In the genomic region with DNA sequence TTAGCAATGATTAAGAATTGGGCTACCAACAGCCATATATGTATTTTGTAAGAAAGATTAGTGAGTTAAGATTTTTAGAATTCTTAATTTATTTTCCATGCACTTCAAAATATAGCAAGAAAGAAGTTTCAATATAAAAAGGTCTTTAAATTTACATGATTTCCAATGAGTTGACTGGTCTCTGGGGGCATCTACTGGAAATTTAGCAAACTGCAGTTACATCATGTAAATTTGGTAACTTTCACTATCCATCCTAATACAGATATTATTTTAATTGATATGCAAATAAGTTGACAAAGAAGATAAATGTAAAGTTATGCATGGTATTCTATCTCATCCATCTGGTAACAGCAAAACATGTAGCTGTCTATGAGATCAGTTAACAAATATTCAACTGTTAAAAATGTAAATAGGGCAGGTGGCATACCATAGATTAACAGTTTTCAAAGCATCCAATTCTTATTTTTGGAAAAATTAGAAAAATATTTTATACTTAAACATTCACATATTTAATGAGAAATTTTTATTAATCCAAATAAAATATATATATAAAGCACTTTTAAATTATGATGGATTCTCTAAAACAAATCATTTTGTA, we compare ENCODE assay signal across 9 cellular contexts. TPM values are rescaled to one million over a fixed set of nuclear protein-coding genes. Genes with fewer than 3 reads are reported as not detected.
DNase-seq lines count a peak whose midpoint lies in the region; ATAC-seq and TF ChIP-seq lines count a peak whose summit lies in the region.
"Had no signal": no experiment of that assay in that cellular context is flagged by ENCODE, and none has a peak within 500 bp of the region (broad histone marks: within the 10 kb centered on the region; RNA-seq: fewer than 3 reads in every experiment).

No MANE protein-coding gene starts in this region.

- BruUV-seq in Panc1 (replicated peaks; lab: Mats Ljungman, UMichigan): no TSS peak

- no peaks in the 10 kb centered on the region for H3K36me3 Mint-ChIP-seq in endodermal cell (ENCODE audit: low read depth)
- H3K36me3 Mint-ChIP-seq: activated naive CD8-positive, alpha-beta T cell had no signal

- peak; percentile 68 for ATAC-seq in HG02610 (IDR thresholded peaks at IDR 0.05; ENCODE audit: unreplicated experiment)
- ATAC-seq in Panc1: no peak
- ATAC-seq in GM19463 (IDR thresholded peaks at IDR 0.05; ENCODE audit: unreplicated experiment): no peak

- H3K9me3 Mint-ChIP-seq in endodermal cell: no peaks in the 10 kb centered on the region

- in situ Hi-C loops in Panc1 (cut with HindIII; ENCODE audit: low pct_unique_long_range_greater_than_20kb, low sequenced_read_pairs): no loop called here

- H3K27me3 Mint-ChIP-seq in endodermal cell (ENCODE audit: insufficient read depth): no peaks in the 10 kb centered on the region

- no peaks in the 10 kb centered on the region for H3K4me1 ChIP-seq in Panc1 (ENCODE audit: control insufficient read depth, insufficient read depth, low read length)
- no peaks in the 10 kb centered on the region for H3K4me1 ChIP-seq in endodermal cell (ENCODE audit: control insufficient read depth, insufficient read depth, low read length)
- H3K4me1 ChIP-seq in osteoblast (ENCODE audit: insufficient read depth, low read length): no peaks in the 10 kb centered on the region

- TF ChIP-seq CTCF in Panc1 (IDR thresholded peaks at IDR 0.05) (peak; percentile 66; the same call in 1 of the 2 replicates), endodermal cell (conservative IDR thresholded peaks at IDR 0.05) (peak; percentile 94), osteoblast (IDR thresholded peaks at IDR 0.05; ENCODE audit: extremely low read depth, low read depth, low read length) (peak; percentile 71)

- no peaks in the 10 kb centered on the region for H4K20me1 ChIP-seq in osteoblast (ENCODE audit: insufficient read depth, low read length)

- no peak overlapping the region for H3K4me2 ChIP-seq in osteoblast (ENCODE audit: insufficient read depth, low read length)

- intact Hi-C loops in Panc1 (cut with micrococcal nuclease; ENCODE audit: unreplicated experiment): loop anchor here (1.0 kb wide), 1 partner anchor 574 kb away; no protein-coding TSS in a partner anchor

- no peak overlapping the region for H3K27ac Mint-ChIP-seq in endodermal cell
- H3K27ac Mint-ChIP-seq: activated naive CD8-positive, alpha-beta T cell had no signal

- H3K27ac ChIP-seq in Panc1 (ENCODE audit: low read length): no peak overlapping the region
- H3K27ac ChIP-seq in endodermal cell (ENCODE audit: low read depth, low read length): no peak overlapping the region
- no peak overlapping the region for H3K27ac ChIP-seq in osteoblast (ENCODE audit: low read depth, low read length)

- no peaks in the 10 kb centered on the region for H3K79me2 ChIP-seq in osteoblast (ENCODE audit: insufficient read depth, low read length)

- no peak overlapping the region for H3K4me3 ChIP-seq in Panc1 (ENCODE audit: low read depth in 2 of 2, low read length in 2 of 2)
- H3K4me3 ChIP-seq in endodermal cell (ENCODE audit: low read length): no peak overlapping the region
- no peak overlapping the region for H3K4me3 ChIP-seq in osteoblast (ENCODE audit: insufficient read depth, low read length)

- H3K27me3 ChIP-seq in Panc1 (ENCODE audit: control insufficient read depth, insufficient read depth, low read length) (no peaks in the 10 kb centered on the region), endodermal cell (ENCODE audit: control insufficient read depth, insufficient read depth, low read length, poor library complexity, severe bottlenecking) (no peaks in the 10 kb centered on the region), osteoblast (ENCODE audit: insufficient read depth, low read length) (no peaks in the 10 kb centered on the region)

- no peak overlapping the region for H2AFZ ChIP-seq in osteoblast (ENCODE audit: low read length)

- POLR2A ChIA-PET in Panc1 (lab: Charles Lee): no interaction called here

- H3K9me3 ChIP-seq in Panc1 (ENCODE audit: control insufficient read depth, insufficient read depth, low read depth, low read length) (no peaks in the 10 kb centered on the region), endodermal cell (ENCODE audit: control insufficient read depth, low read length) (no peaks in the 10 kb centered on the region), osteoblast (ENCODE audit: low read depth, low read length) (no peaks in the 10 kb centered on the region)

- H3K36me3 ChIP-seq in Panc1 (ENCODE audit: control insufficient read depth, insufficient read depth, low read length): no peaks in the 10 kb centered on the region
- no peaks in the 10 kb centered on the region for H3K36me3 ChIP-seq in endodermal cell (ENCODE audit: control insufficient read depth, insufficient read depth, low read length)
- H3K36me3 ChIP-seq in osteoblast (ENCODE audit: insufficient read depth, low read length): no peaks in the 10 kb centered on the region

- H3K4me3 Mint-ChIP-seq in endodermal cell: no peak overlapping the region
- H3K4me3 Mint-ChIP-seq: activated naive CD8-positive, alpha-beta T cell had no signal

- peak; percentile 12 for DNase-seq in NCI-H510A treated with DMSO at 0.1 percent for 48 hours (lab: John Stamatoyannopoulos, UW)
- DNase-seq in NCI-H510A (lab: John Stamatoyannopoulos, UW): no peak
- peak; percentile 8 for DNase-seq in Panc1 (ENCODE audit: low read depth, low spot score)
- no peak for DNase-seq in endodermal cell
- no peak for DNase-seq in osteoblast (ENCODE audit: insufficient read length, low spot score, missing footprints)
- no peak for DNase-seq in effector CD4-positive, alpha-beta T cell

- H3K9ac ChIP-seq in endodermal cell (ENCODE audit: extremely low read depth, low read length, poor library complexity, severe bottlenecking): no peak overlapping the region

- CTCF ChIA-PET in Panc1 (lab: Charles Lee): no interaction called here

- H3K4me1 Mint-ChIP-seq in endodermal cell: no peaks in the 10 kb centered on the region

RNA-seq across cellular contexts. Expression of gene TTC29, which starts 29.1 kb away (rescaled TPM):
- total RNA-seq in Panc1 (2021; ENCODE audit: unreplicated experiment) (not detected), endodermal cell (1 to 10 TPM; 2.7 to 6.5 TPM), osteoblast (under 0.01 TPM in 1 of 2 replicates, not detected in the other)
- not detected for polyA plus RNA-seq in Panc1 (2012; ENCODE audit: insufficient read length)
- 5.0 TPM for polyA plus RNA-seq in endodermal cell (2013, experiment 1 of 2)
- polyA plus RNA-seq in endodermal cell (2013, experiment 2 of 2): 4.6 TPM

Comparison
In these comparisons a context has a peak if more than half of its experiments do, and no peak if none do; other contexts are left out.
1. DNase-seq: peak in NCI-H510A treated with DMSO at 0.1 percent for 48 hours (single experiment) and Panc1 (single experiment); none in NCI-H510A (single experiment), endodermal cell (single experiment), osteoblast (single experiment) and effector CD4-positive, alpha-beta T cell (single experiment).
2. Peak in every context shown above with its lines, with median percentiles within 50 percentile points of each other: CTCF ChIP-seq.